24 cellular contexts compared by ENCODE assay signal in genomic region chr9:97758334-97758916, GRCh38.
"Had no signal": no experiment of that assay in that cellular context is flagged by ENCODE, and none has a peak within 500 bp of the region (broad histone marks: within the 10 kb centered on the region; RNA-seq: fewer than 3 reads in every experiment).

No MANE protein-coding gene starts in this region.

- H3K27me3 ChIP-seq: ascending aorta, right atrium auricular region, tibial nerve had no signal

- H3K4me1 ChIP-seq: ascending aorta, tibial nerve had no signal

- H3K27ac ChIP-seq: adrenal gland, ascending aorta, left ventricle myocardium inferior, right atrium auricular region, tibial nerve had no signal

- FAIRE-seq: islet of Langerhans had no signal

- H3K9me3 ChIP-seq: adrenal gland, ascending aorta, right atrium auricular region, stomach had no signal

- H3K4me3 ChIP-seq: adrenal gland, ascending aorta, left ventricle myocardium inferior, lung, right atrium auricular region, stomach, tibial nerve had no signal

- H3K36me3 ChIP-seq: adrenal gland, ascending aorta, left ventricle myocardium inferior, right atrium auricular region, stomach, tibial nerve had no signal

- DNase-seq: activated CD4-positive, alpha-beta memory T cell treated with anti-CD3 and anti-CD28 coated beads for 36 hours; activated CD4-positive, alpha-beta T cell treated with anti-CD3 and anti-CD28 coated beads, Interleukin-2, amount 10 ng/mL, durations not matched to agents 24 days and 14 days; activated CD4-positive, CD25-positive, alpha-beta regulatory T cell treated with anti-CD3 and anti-CD28 coated beads, Interleukin-2, amount 50 U/mL, for 72 hours; activated CD8-positive, alpha-beta memory T cell treated with anti-CD3 and anti-CD28 coated beads, Interleukin-2, amount 50 U/mL, for 4 hours; activated effector memory CD4-positive, alpha-beta T cell treated with anti-CD3 and anti-CD28 coated beads, Interleukin-2, amount 50 U/mL, for 16 hours; activated naive CD4-positive, alpha-beta T cell treated with anti-CD3 and anti-CD28 coated beads for 36 hours; activated naive CD8-positive, alpha-beta T cell treated with anti-CD3 and anti-CD28 coated beads for 36 hours; activated T-cell treated with anti-CD3 and anti-CD28 coated beads, Interleukin-2, amount 50 U/mL, for 1 hour; adrenal gland; caudate nucleus; effector memory CD4-positive, alpha-beta T cell; foreskin fibroblast; left ventricle myocardium inferior; mesendoderm; stimulated activated CD4-positive, alpha-beta T cell treated with anti-CD3 and anti-CD28 coated beads, Interleukin-15, amount 100 ng/mL, for 24 hours; stimulated activated CD4-positive, alpha-beta T cell treated with anti-CD3 and anti-CD28 coated beads, Interleukin-2, amount 100 ng/mL, for 24 hours; stimulated activated naive B cell treated with anti-CD40 and anti-IgM and Interleukin-4, amounts not matched to agents 10 μg/mL and 1 μg/mL and 100 μg/mL, for 72 hours; stomach; T-helper 9 cell had no signal

- ATAC-seq: stimulated activated naive B cell treated with anti-CD40 and anti-IgM and Interleukin-4, amounts not matched to agents 10 μg/mL and 1 μg/mL and 100 μg/mL, for 72 hours had no signal
